In the genomic region with DNA sequence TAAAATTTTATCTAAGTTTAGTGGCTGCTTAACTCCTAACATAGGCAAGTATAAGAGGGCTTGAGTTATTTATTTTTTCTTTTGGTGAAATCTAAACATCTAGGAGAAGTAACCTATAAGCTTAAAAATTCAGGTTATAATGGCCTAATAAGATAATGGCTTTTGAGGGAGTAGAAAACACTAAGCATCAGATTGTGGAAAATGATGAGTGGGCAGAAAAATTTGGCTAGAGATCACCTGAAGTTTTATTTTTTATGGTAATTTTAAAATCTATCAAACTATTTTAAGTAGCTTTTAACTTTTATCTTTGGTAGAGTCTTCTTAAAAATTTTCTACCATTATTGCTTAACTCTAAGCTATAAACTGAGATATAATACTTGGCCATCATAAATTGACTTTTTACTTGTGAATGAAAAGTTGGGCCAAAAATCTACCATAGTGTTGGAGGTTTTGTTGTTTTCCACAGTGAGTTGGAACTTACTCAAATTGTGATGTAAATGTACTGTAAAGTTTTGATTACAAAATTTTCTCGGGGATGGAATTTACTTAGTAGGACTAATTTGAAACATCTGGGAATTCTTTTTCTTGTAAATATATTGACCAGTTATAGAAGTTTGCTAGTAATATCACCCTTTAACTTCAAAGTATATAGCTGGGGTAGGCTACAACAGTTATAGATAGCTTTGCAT, we compare ENCODE assay signal across 12 cellular contexts.
"Had no signal": no experiment of that assay in that cellular context is flagged by ENCODE, and none has a peak within 500 bp of the region (broad histone marks: within the 10 kb centered on the region; RNA-seq: fewer than 3 reads in every experiment).

No MANE protein-coding gene starts in this region.

- H3K4me1 ChIP-seq: prostate gland, suprapubic skin had no signal

- H3K27ac ChIP-seq: cardiac muscle cell, dorsolateral prefrontal cortex, prostate gland, skin epidermis, suprapubic skin had no signal

- DNase-seq: activated CD4-positive, alpha-beta T cell treated with anti-CD3 and anti-CD28 coated beads, Interleukin-2, amount 10 ng/mL, durations not matched to agents 7 days and 5 days; amniotic stem cell; dorsolateral prefrontal cortex; mesenchymal stem cell; mucosa of descending colon; naive B cell; right cardiac atrium; trophoblast cell had no signal

- H3K4me3 ChIP-seq: cardiac muscle cell, dorsolateral prefrontal cortex, mucosa of descending colon, prostate gland, skin epidermis, suprapubic skin had no signal

- H3K27me3 ChIP-seq: cardiac muscle cell, dorsolateral prefrontal cortex, suprapubic skin had no signal

- H3K9me3 ChIP-seq: mucosa of descending colon, prostate gland, suprapubic skin had no signal

- ATAC-seq: mucosa of descending colon, right cardiac atrium had no signal

- H3K36me3 ChIP-seq: cardiac muscle cell, prostate gland, suprapubic skin had no signal
